In genomic region chr10:101778781-101779543, GRCh38 we compare ENCODE assay signal across 8 cellular contexts. TPM values are rescaled to one million over a fixed set of nuclear protein-coding genes. Genes with fewer than 3 reads are reported as not detected.
DNase-seq lines count a peak whose midpoint lies in the region; ATAC-seq lines count a peak whose summit lies in the region.

No MANE protein-coding gene starts in this region.

- in situ Hi-C loops in G401 (cut with HindIII; ENCODE audit: low sequenced_read_pairs) = no loop called here

- ATAC-seq in HG02759 (IDR thresholded peaks at IDR 0.05; ENCODE audit: unreplicated experiment) (no peak), HG03139 (IDR thresholded peaks at IDR 0.05; ENCODE audit: unreplicated experiment) (no peak), HG03460 (IDR thresholded peaks at IDR 0.05; ENCODE audit: unreplicated experiment) (no peak)

- H3K27me3 ChIP-seq in effector memory CD4-positive, alpha-beta T cell (replicated peaks; ENCODE audit: control insufficient read depth, insufficient read depth, low read length, poor library complexity, severe bottlenecking) = peaks cover 31% of the 10 kb centered on the region

- no peaks in the 10 kb centered on the region for H3K36me3 ChIP-seq in effector memory CD4-positive, alpha-beta T cell (ENCODE audit: control insufficient read depth, insufficient read depth, low read length)

- no peak overlapping the region for H3K27ac ChIP-seq in effector memory CD4-positive, alpha-beta T cell (ENCODE audit: insufficient read depth, low read length, poor library complexity, severe bottlenecking)

- H3K9me3 ChIP-seq in effector memory CD4-positive, alpha-beta T cell (ENCODE audit: control insufficient read depth, low read length) = no peaks in the 10 kb centered on the region

- H3K4me1 ChIP-seq in effector memory CD4-positive, alpha-beta T cell (ENCODE audit: control insufficient read depth, insufficient read depth, low read length, poor library complexity, severe bottlenecking) = peaks cover 57% of the 10 kb centered on the region

- peak overlapping the region; percentile 46 for H3K4me3 ChIP-seq in effector memory CD4-positive, alpha-beta T cell (ENCODE audit: insufficient read depth, low read depth, low read length, poor library complexity, severe bottlenecking)

- DNase-seq in COLO668 (lab: John Stamatoyannopoulos, UW; ENCODE audit: unreplicated experiment) (peak; percentile 48), NCI-H748 treated with DMSO at 0.1 percent for 48 hours (lab: John Stamatoyannopoulos, UW) (peak; percentile 6), mucosa of gallbladder (ENCODE audit: low spot score) (peak; percentile 27), G401 (ENCODE audit: low spot score) (no peak)
- peak in 1 of 3 donors; percentile 7 for DNase-seq in effector memory CD4-positive, alpha-beta T cell

RNA-seq across cellular contexts. Expression of gene FGF8, which starts 3.0 kb away (rescaled TPM):
- not detected for total RNA-seq in mucosa of gallbladder
- 7.4 and 14.8 TPM in 2 replicates for total RNA-seq in G401 (2014; rRNA removed; shearing (Covaris generic))

RNA-seq across cellular contexts. Expression of gene NPM3, which starts 4.3 kb away (rescaled TPM):
- total RNA-seq in mucosa of gallbladder = 17.7 TPM
- total RNA-seq in G401 (2014; rRNA removed; shearing (Covaris generic)) = 235 and 256 TPM in 2 replicates

RNA-seq across cellular contexts. Expression of gene OGA, which starts 39.3 kb away (rescaled TPM):
- total RNA-seq in mucosa of gallbladder = 104 TPM
- total RNA-seq in G401 (2014; rRNA removed; shearing (Covaris generic)) = 56.1 and 67.4 TPM in 2 replicates

Comparison
In these comparisons a context has a peak if more than half of its experiments do, and no peak if none do; other contexts are left out.
1. RNA of gene NPM3, which starts 4.3 kb away (total RNA-seq): 235 to 256 TPM in G401; 17.7 TPM in mucosa of gallbladder (single experiment); every median in the first group is over 10 times any median in the second.